18 cellular contexts compared by ENCODE assay signal in genomic region chr7:53111061-53111460, GRCh38.
"Had no signal": no experiment of that assay in that cellular context is flagged by ENCODE, and none has a peak within 500 bp of the region (broad histone marks: within the 10 kb centered on the region; RNA-seq: fewer than 3 reads in every experiment).

No MANE protein-coding gene starts in this region.

- H3K27ac Mint-ChIP-seq: effector memory CD8-positive, alpha-beta T cell; stimulated activated effector memory CD8-positive, alpha-beta T cell treated with anti-CD3 and anti-CD28 coated beads, Interleukin-12 subunit alpha, Interleukin-12 subunit beta, amount 100 ng/mL, for 72 hours; T-helper 2 cell treated with Interferon-gamma antibody and Interleukin-4, amounts not matched to agents 5 μg/mL and 100 μg/mL, for 36 hours had no signal

- H3K27me3 Mint-ChIP-seq: effector memory CD8-positive, alpha-beta T cell had no signal

- H3K4me1 Mint-ChIP-seq: stimulated activated effector memory CD8-positive, alpha-beta T cell treated with anti-CD3 and anti-CD28 coated beads, Interleukin-12 subunit alpha, Interleukin-12 subunit beta, amount 100 ng/mL, for 72 hours had no signal

- H3K4me1 ChIP-seq: tibial artery, uterus had no signal

- H3K4me3 ChIP-seq: tibial artery, uterus had no signal

- H3K27me3 ChIP-seq: neutrophil, tibial artery, uterus had no signal

- H3K9me3 ChIP-seq: neutrophil, tibial artery, uterus had no signal

- H3K4me3 Mint-ChIP-seq: effector memory CD8-positive, alpha-beta T cell; stimulated activated effector memory CD8-positive, alpha-beta T cell treated with anti-CD3 and anti-CD28 coated beads, Interleukin-12 subunit alpha, Interleukin-12 subunit beta, amount 100 ng/mL, for 72 hours; T-helper 2 cell treated with Interferon-gamma antibody and Interleukin-4, amounts not matched to agents 5 μg/mL and 100 μg/mL, for 36 hours had no signal

- H3K36me3 Mint-ChIP-seq: activated naive CD4-positive, alpha-beta T cell treated with anti-CD3 and anti-CD28 coated beads, Interleukin-2, amount 50 U/mL, for 72 hours; stimulated activated effector memory CD8-positive, alpha-beta T cell treated with anti-CD3 and anti-CD28 coated beads, Interleukin-12 subunit alpha, Interleukin-12 subunit beta, amount 100 ng/mL, for 72 hours had no signal

- DNase-seq: activated CD4-positive, alpha-beta T cell treated with anti-CD3 and anti-CD28 coated beads, Interleukin-2, amount 50 U/mL, for 4 hours; activated CD4-positive, CD25-positive, alpha-beta regulatory T cell treated with anti-CD3 and anti-CD28 coated beads, Interleukin-2, amount 50 U/mL, for 72 hours; activated effector memory CD4-positive, alpha-beta T cell treated with Interleukin-2 at 50 U/mL for 16 hours; activated T-cell treated with anti-CD3 and anti-CD28 coated beads, Interleukin-2, amount 50 U/mL, for 1 hour; amygdala; caudate nucleus; cortex of kidney; effector memory CD8-positive, alpha-beta T cell; erythroblast; glutamatergic neuron; retina; SW 1271; tibial artery; uterus had no signal

- H3K27ac ChIP-seq: neutrophil, tibial artery, uterus had no signal

- H3K36me3 ChIP-seq: neutrophil, tibial artery, uterus had no signal
